Comparison of ENCODE assay signal across 8 cellular contexts in genomic region chr15:78437762-78438594, GRCh38. TPM values are rescaled to one million over a fixed set of nuclear protein-coding genes. Genes with fewer than 3 reads are reported as not detected.
DNase-seq lines count a peak whose midpoint lies in the region; ATAC-seq and TF ChIP-seq lines count a peak whose summit lies in the region.

TSS of gene IREB2 (plus strand) at chr15:78438216. CDS start at chr15:78438338, 122 bp downstream.

- TF ChIP-seq CTCF in GM13976 (IDR thresholded peaks at IDR 0.05; ENCODE audit: borderline replicate concordance, control extremely low read depth, extremely low read depth, insufficient read depth, missing control alignments) (no peak), heart right ventricle (IDR thresholded peaks at IDR 0.05) (no peak), upper lobe of left lung (IDR thresholded peaks at IDR 0.05) (peak in 2 of 6 experiments; percentile 4 to 33)

- peak within 1 kb of the TSS; percentile 92 for H3K27ac Mint-ChIP-seq in T-helper 1 cell treated with Interleukin-12 subunit alpha and Interleukin-12 subunit beta and Interleukin-4 antibody, amounts not matched to agents 30 μg/mL and 1 μg/mL, for 36 hours

- in situ Hi-C loops in GM13976 (cut with MboI; ENCODE audit: low sequenced_read_pairs, unreplicated experiment) = no loop called here

- H3K9me3 ChIP-seq in heart right ventricle (no peaks in the 10 kb centered on the region), upper lobe of left lung (no peaks in the 10 kb centered on the region)

- peaks cover 7 to 49% (median 43%) of the 10 kb centered on the region in 9 donors for H3K4me1 ChIP-seq in heart right ventricle
- peaks cover 38 to 51% (median 41%) of the 10 kb centered on the region in 4 donors for H3K4me1 ChIP-seq in upper lobe of left lung

- intact Hi-C loops in heart right ventricle (cut with DNase I) (loop anchor here in 2 of 10 donors (5.0 to 10.0 kb wide), 2 partner anchors 104 to 547 kb away; partner anchors contain the start of gene PSMA4 (in 1 of the 2)), posterior cingulate gyrus (cut with DNase I) (loop anchor here (2.0 kb wide), 1 partner anchor 103 kb away; the partner anchor contains the start of gene PSMA4)

- 0% methylated on average over 77 of the region's 77 CpGs for WGBS in heart right ventricle, 2 donors
- WGBS in upper lobe of left lung, 2 donors = 1% methylated on average over 32 to 77 of the region's 77 CpGs

- H3K4me3 Mint-ChIP-seq in T-helper 1 cell treated with Interleukin-12 subunit alpha and Interleukin-12 subunit beta and Interleukin-4 antibody, amounts not matched to agents 30 μg/mL and 1 μg/mL, for 36 hours = peak within 1 kb of the TSS; percentile 89

- peak in 3 of 4 donors; percentile 22 to 61 (median 27) for TF ChIP-seq POLR2A in upper lobe of left lung (IDR thresholded peaks at IDR 0.05)

- H3K36me3 ChIP-seq in heart right ventricle (peaks cover 0 to 35% (median 10%) of the 10 kb centered on the region in 9 donors), upper lobe of left lung (peaks cover 0 to 24% (median 5%) of the 10 kb centered on the region in 4 donors)

- ATAC-seq in HG02884 (IDR thresholded peaks at IDR 0.05; ENCODE audit: unreplicated experiment) = peak; percentile 82
- ATAC-seq in heart right ventricle = peak; percentile 96 to 99 (median 97)
- ATAC-seq in upper lobe of left lung (ENCODE audit: low FRiP score in 2 of 2) = peak; percentile 98

- peak within 1 kb of the TSS; percentile 78 to 99 (median 97) for H3K27ac ChIP-seq in heart right ventricle
- H3K27ac ChIP-seq in upper lobe of left lung = peak within 1 kb of the TSS; percentile 94 to 99 (median 96)

- H3K27me3 ChIP-seq in heart right ventricle = no peaks in the 10 kb centered on the region
- no peaks in the 10 kb centered on the region for H3K27me3 ChIP-seq in upper lobe of left lung

- peaks cover 33% of the 10 kb centered on the region for H3K4me1 Mint-ChIP-seq in T-helper 1 cell treated with Interleukin-12 subunit alpha and Interleukin-12 subunit beta and Interleukin-4 antibody, amounts not matched to agents 30 μg/mL and 1 μg/mL, for 36 hours (ENCODE audit: low read depth)

- H3K27me3 Mint-ChIP-seq in T-helper 1 cell treated with Interleukin-12 subunit alpha and Interleukin-12 subunit beta and Interleukin-4 antibody, amounts not matched to agents 30 μg/mL and 1 μg/mL, for 36 hours (ENCODE audit: low read depth) = peaks cover 3% of the 10 kb centered on the region

- H3K36me3 Mint-ChIP-seq in T-helper 1 cell treated with Interleukin-12 subunit alpha and Interleukin-12 subunit beta and Interleukin-4 antibody, amounts not matched to agents 30 μg/mL and 1 μg/mL, for 36 hours (ENCODE audit: low read depth) = peaks cover 13% of the 10 kb centered on the region

- no peaks in the 10 kb centered on the region for H3K9me3 Mint-ChIP-seq in T-helper 1 cell treated with Interleukin-12 subunit alpha and Interleukin-12 subunit beta and Interleukin-4 antibody, amounts not matched to agents 30 μg/mL and 1 μg/mL, for 36 hours

- H3K4me3 ChIP-seq in heart right ventricle (peak within 1 kb of the TSS; percentile 67 to 100 (median 94)), upper lobe of left lung (peak within 1 kb of the TSS; percentile 69 to 97 (median 76))

- DNase-seq in GM13976 (ENCODE audit: low spot score) = peak; percentile 99
- peak; percentile 94 for DNase-seq in NCI-H1694 (lab: John Stamatoyannopoulos, UW)
- DNase-seq in amniotic stem cell (lab: John Stamatoyannopoulos, UW) = peak; percentile 98
- peak; percentile 97 to 98 for DNase-seq in heart right ventricle
- DNase-seq in posterior cingulate gyrus = peak; percentile 94 to 100 (median 96)
- peak; percentile 99 for DNase-seq in upper lobe of left lung

- TF ChIP-seq EP300 in upper lobe of left lung (IDR thresholded peaks at IDR 0.05) = no peak

RNA-seq across cellular contexts. Expression of gene IREB2, which starts in this region (rescaled TPM):
- total RNA-seq in heart right ventricle (10 to 100 TPM; 27.1 to 39.8 (median 31.5) TPM), upper lobe of left lung (10 to 100 TPM; 26.8 to 51.3 (median 40.8) TPM)
- polyA plus RNA-seq in heart right ventricle = 1 to 10 TPM; 6.0 to 6.8 TPM

Comparison
In these comparisons a context has a peak if more than half of its experiments do, and no peak if none do; other contexts are left out.
1. Peak in every context shown above with its lines: DNase-seq, ATAC-seq, H3K4me3 ChIP-seq and H3K27ac ChIP-seq.